ENCODE assay signal across 17 cellular contexts in the genomic region with DNA sequence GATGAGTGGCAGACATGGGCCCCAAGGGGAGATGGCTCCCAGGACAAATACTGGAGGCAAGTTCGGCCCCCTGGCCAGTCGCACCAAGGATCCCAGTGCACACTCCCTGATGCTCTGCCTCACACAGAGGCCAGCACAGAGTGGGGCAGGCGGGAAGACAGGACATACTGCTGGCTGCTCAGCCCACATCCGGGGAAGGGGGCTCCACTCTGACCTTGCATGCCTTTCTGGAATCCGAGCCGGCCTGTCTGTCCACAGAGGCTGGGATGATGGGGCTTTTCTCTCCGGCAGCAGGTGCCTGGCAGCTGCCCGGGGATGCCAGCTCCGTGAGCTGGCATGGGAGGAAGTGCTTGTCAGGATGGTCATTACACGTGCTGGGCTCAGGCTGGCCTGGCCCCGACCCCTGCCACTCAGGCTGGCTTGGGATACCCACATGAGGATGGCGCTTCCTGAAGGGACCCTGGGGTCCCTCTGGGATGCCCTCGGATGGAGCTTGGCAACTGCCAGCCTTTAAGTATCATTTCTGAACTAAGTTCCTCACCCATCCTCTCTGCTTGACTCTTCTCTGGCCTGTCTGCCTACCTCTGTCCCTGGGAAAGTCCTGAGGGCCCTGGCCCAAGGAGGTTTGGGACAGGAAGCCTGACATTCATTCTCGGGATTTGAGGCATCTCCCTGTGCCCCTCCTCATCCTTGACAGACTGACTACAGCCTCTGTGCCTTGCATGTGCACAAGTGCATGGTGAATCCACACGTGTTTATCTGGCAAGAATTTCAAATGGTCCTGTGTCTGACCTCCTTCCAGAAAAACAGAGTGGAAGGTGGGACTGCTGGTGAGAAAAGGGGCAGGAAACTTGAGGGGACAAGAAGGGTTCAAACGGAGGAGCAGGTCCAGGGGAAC. TPM values are rescaled to one million over a fixed set of nuclear protein-coding genes. Genes with fewer than 3 reads are reported as not detected.
A peak's percentile ranks its signal among the peaks of the same experiment; 100 is the strongest.
DNase-seq lines count a peak whose midpoint lies in the region; ATAC-seq and TF ChIP-seq lines count a peak whose summit lies in the region.
"Had no signal": no experiment of that assay in that cellular context is flagged by ENCODE, and none has a peak within 500 bp of the region (broad histone marks: within the 10 kb centered on the region; RNA-seq: fewer than 3 reads in every experiment).

No MANE protein-coding gene starts in this region.

- POLR2A ChIA-PET in PC-3 (lab: Charles Lee; ENCODE audit: unreplicated experiment): interaction anchor here (0.5 kb wide), 1 partner anchor 430 kb away, joined by 3 read pairs; no protein-coding TSS in a partner anchor

- H3K4me2 ChIP-seq in PC-3 (ENCODE audit: low read length): no peak overlapping the region

- H3K4me3 ChIP-seq in PC-3 (ENCODE audit: low read length) (no peak overlapping the region), heart right ventricle (no peak overlapping the region)
- H3K4me3 ChIP-seq: cardiac muscle cell, thoracic aorta had no signal

- no peaks in the 10 kb centered on the region for H3K9me2 ChIP-seq in PC-3 (replicated peaks; ENCODE audit: low read length)

- H3K27me3 ChIP-seq in PC-3 (ENCODE audit: low read length): no peaks in the 10 kb centered on the region
- H3K27me3 ChIP-seq in heart right ventricle: no peaks in the 10 kb centered on the region

- H3K36me3 ChIP-seq in PC-3 (ENCODE audit: low read depth, low read length): no peaks in the 10 kb centered on the region
- no peaks in the 10 kb centered on the region for H3K36me3 ChIP-seq in heart right ventricle
- H3K36me3 ChIP-seq: cardiac muscle cell, thoracic aorta had no signal

- intact Hi-C loops in PC-3 (cut with micrococcal nuclease) (no loop called here), heart right ventricle (cut with DNase I) (loop anchor here in 5 of 10 donors (1.0 to 5.0 kb wide), 4 partner anchors 9 to 40 kb away; no protein-coding TSS in a partner anchor), posterior vena cava (cut with DNase I) (no loop called here)

- CTCF ChIA-PET in PC-3 (lab: Charles Lee): no interaction called here

- no peaks in the 10 kb centered on the region for H4K20me1 ChIP-seq in PC-3 (ENCODE audit: low read length)

- no peak overlapping the region for H3K27ac ChIP-seq in PC-3 (ENCODE audit: low read length)
- H3K27ac ChIP-seq in heart right ventricle: peak overlapping the region; percentile 26 to 98 (median 80)
- H3K27ac ChIP-seq in caudate nucleus (ENCODE audit: low read depth, low read length): no peak overlapping the region
- H3K27ac ChIP-seq: cardiac muscle cell, thoracic aorta had no signal

- H3K9me3 ChIP-seq in PC-3 (ENCODE audit: low read length) (no peaks in the 10 kb centered on the region), heart right ventricle (no peaks in the 10 kb centered on the region)
- H3K9me3 ChIP-seq: thoracic aorta had no signal

- H2AFZ ChIP-seq in PC-3 (ENCODE audit: low read length): no peak overlapping the region

- H3K4me1 ChIP-seq in PC-3 (ENCODE audit: insufficient read depth, low read length) (no peaks in the 10 kb centered on the region), heart right ventricle (peaks cover 20 to 87% (median 52%) of the 10 kb centered on the region in 9 donors)

- peak; percentile 23 for DNase-seq in EH (ENCODE audit: low read depth)
- peak; percentile 36 for DNase-seq in PC-3
- no peak for DNase-seq in heart right ventricle
- DNase-seq in posterior vena cava (ENCODE audit: low spot score): peak; percentile 74
- DNase-seq in caudate nucleus (lab: John Stamatoyannopoulos, UW): no peak
- DNase-seq in GM13977 (ENCODE audit: low spot score): no peak
- no peak for DNase-seq in activated T-cell treated with anti-CD3 and anti-CD28 coated beads for 4 hours
- DNase-seq: activated CD8-positive, alpha-beta memory T cell treated with anti-CD3 and anti-CD28 coated beads for 24 hours; hippocampal formation; kidney glomerular epithelial cell; MM.1S; nucleus accumbens had no signal

- H3K79me2 ChIP-seq in PC-3 (ENCODE audit: low read length): no peaks in the 10 kb centered on the region

- TF ChIP-seq CTCF in PC-3 (conservative IDR thresholded peaks at IDR 0.05; ENCODE audit: low read depth, low read length) (no peak), heart right ventricle (IDR thresholded peaks at IDR 0.05) (no peak), GM13977 (IDR thresholded peaks at IDR 0.05; ENCODE audit: extremely low read depth, insufficient read depth, missing control alignments) (no peak)

- H3F3A ChIP-seq in PC-3 (ENCODE audit: low read length, unreplicated experiment): no peaks in the 10 kb centered on the region

- no TSS peak for BruUV-seq in PC-3 (replicated peaks; lab: Mats Ljungman, UMichigan)

- in situ Hi-C loops in GM13977 (cut with MboI; ENCODE audit: low pct_unique_long_range_greater_than_20kb, low sequenced_read_pairs, unreplicated experiment): loop anchor here (25.0 kb wide), 1 partner anchor 470 kb away; no protein-coding TSS in a partner anchor

- no peak overlapping the region for H3K9ac ChIP-seq in PC-3 (ENCODE audit: low read length)

- WGBS in heart right ventricle, 2 donors: 47 to 53% methylated on average over 16 of the region's 16 CpGs

- ATAC-seq in PC-3 (peak; percentile 25), heart right ventricle (peak in 6 of 8 donors; percentile 7 to 54 (median 29)), HG03571 (IDR thresholded peaks at IDR 0.05; ENCODE audit: unreplicated experiment) (no peak)
- ATAC-seq: activated CD4-positive, CD25-positive, alpha-beta regulatory T cell treated with anti-CD3 and anti-CD28 coated beads, Interleukin-2, amount 50 U/mL, for 24 hours; activated T-helper 17 cell treated with anti-CD3 and anti-CD28 coated beads, Interleukin-2, amount 50 U/mL, for 72 hours had no signal

RNA-seq across cellular contexts. Expression of gene EXOG, which starts 46.5 kb away (rescaled TPM):
- total RNA-seq in PC-3 (2014; rRNA removed) (10.0 and 11.3 TPM in 2 replicates), heart right ventricle (10 to 100 TPM; 11.9 to 38.9 (median 25.4) TPM), posterior vena cava (10 to 100 TPM; 12.3 to 14.7 TPM)
- polyA plus RNA-seq in heart right ventricle: 10 to 100 TPM; 10.7 to 39.9 TPM

Comparison
In these comparisons a context has a peak if more than half of its experiments do, and no peak if none do; other contexts are left out.
1. DNase-seq: peak in EH (single experiment), PC-3 (single experiment) and posterior vena cava (single experiment); none in heart right ventricle (0 of 2), caudate nucleus (0 of 61), GM13977 (single experiment) and activated T-cell treated with anti-CD3 and anti-CD28 coated beads for 4 hours (single experiment).
2. H3K27ac ChIP-seq: peak in heart right ventricle (10 of 10); none in PC-3 (single experiment) and caudate nucleus (single experiment).